28 cellular contexts compared by ENCODE assay signal in genomic region chr7:138750926-138751464, GRCh38. TPM values are rescaled to one million over a fixed set of nuclear protein-coding genes. Genes with fewer than 3 reads are reported as not detected.
DNase-seq lines count a peak whose midpoint lies in the region; ATAC-seq and TF ChIP-seq lines count a peak whose summit lies in the region.
"Had no signal": no experiment of that assay in that cellular context is flagged by ENCODE, and none has a peak within 500 bp of the region (broad histone marks: within the 10 kb centered on the region; RNA-seq: fewer than 3 reads in every experiment).

No MANE protein-coding gene starts in this region.

- no peaks in the 10 kb centered on the region for H3K36me3 ChIP-seq in KOPT-K1 (ENCODE audit: insufficient read depth, low read length)
- H3K36me3 ChIP-seq in ectodermal cell (ENCODE audit: control insufficient read depth, insufficient read depth, low read length), result no peaks in the 10 kb centered on the region
- no peaks in the 10 kb centered on the region for H3K36me3 ChIP-seq in spleen
- H3K36me3 ChIP-seq: left lung, ovary, stomach, thyroid gland had no signal

- peak overlapping the region; percentile 22 to 55 for H3K27ac Mint-ChIP-seq in natural killer cell treated with Interleukin-12 subunit alpha and Interleukin-12 subunit beta and Interleukin-15 and Interleukin-18, amount 100 ng/mL, for 72 hours
- H3K27ac Mint-ChIP-seq in natural killer cell (peak overlapping the region in 1 of 2 donors; percentile 11), type B pancreatic cell (no peak overlapping the region)

- no peaks in the 10 kb centered on the region for H3K9me3 Mint-ChIP-seq in natural killer cell treated with Interleukin-12 subunit alpha and Interleukin-12 subunit beta and Interleukin-15 and Interleukin-18, amount 100 ng/mL, for 72 hours
- H3K9me3 Mint-ChIP-seq in natural killer cell (no peaks in the 10 kb centered on the region), type B pancreatic cell (no peaks in the 10 kb centered on the region)
- H3K9me3 Mint-ChIP-seq: IgD-negative memory B cell had no signal

- peaks cover 7 to 12% of the 10 kb centered on the region in 2 donors for H3K27me3 Mint-ChIP-seq in natural killer cell treated with Interleukin-12 subunit alpha and Interleukin-12 subunit beta and Interleukin-15 and Interleukin-18, amount 100 ng/mL, for 72 hours
- peaks cover 0 to 7% of the 10 kb centered on the region in 2 donors for H3K27me3 Mint-ChIP-seq in natural killer cell (ENCODE audit: low read depth in 2 of 2)
- H3K27me3 Mint-ChIP-seq in type B pancreatic cell, result no peaks in the 10 kb centered on the region

- TF ChIP-seq CTCF in natural killer cell (IDR thresholded peaks at IDR 0.05) (no peak), type B pancreatic cell (conservative IDR thresholded peaks at IDR 0.05) (no peak), spleen (IDR thresholded peaks at IDR 0.05 in 8 of 11, conservative IDR thresholded peaks at IDR 0.05 in 3 of 11) (no peak)

- H3K4me3 Mint-ChIP-seq in natural killer cell treated with Interleukin-12 subunit alpha and Interleukin-12 subunit beta and Interleukin-15 and Interleukin-18, amount 100 ng/mL, for 72 hours, result no peak overlapping the region
- H3K4me3 Mint-ChIP-seq in natural killer cell, result no peak overlapping the region
- peak overlapping the region; percentile 43 for H3K4me3 Mint-ChIP-seq in type B pancreatic cell
- H3K4me3 Mint-ChIP-seq: IgD-negative memory B cell had no signal

- 82 to 87% methylated on average over 17 of the region's 17 CpGs for WGBS in ectodermal cell, 2 experiments
- WGBS in spleen, 5 donors, result 75 to 88% (median 81%) methylated on average over 17 of the region's 17 CpGs

- H3K4me1 Mint-ChIP-seq in natural killer cell treated with Interleukin-12 subunit alpha and Interleukin-12 subunit beta and Interleukin-15 and Interleukin-18, amount 100 ng/mL, for 72 hours (ENCODE audit: low read depth in 2 of 2), result peaks cover 14 to 45% of the 10 kb centered on the region in 2 donors
- H3K4me1 Mint-ChIP-seq in natural killer cell (peaks cover 16 to 36% of the 10 kb centered on the region in 2 donors), type B pancreatic cell (ENCODE audit: unreplicated experiment) (peaks cover 30% of the 10 kb centered on the region)

- TF ChIP-seq POLR2A in spleen (IDR thresholded peaks at IDR 0.05), result no peak

- H3K36me3 Mint-ChIP-seq in natural killer cell treated with Interleukin-12 subunit alpha and Interleukin-12 subunit beta and Interleukin-15 and Interleukin-18, amount 100 ng/mL, for 72 hours, result no peaks in the 10 kb centered on the region
- no peaks in the 10 kb centered on the region for H3K36me3 Mint-ChIP-seq in natural killer cell
- no peaks in the 10 kb centered on the region for H3K36me3 Mint-ChIP-seq in type B pancreatic cell
- H3K36me3 Mint-ChIP-seq: CD14-positive monocyte, IgD-negative memory B cell had no signal

- DNase-seq in natural killer cell treated with Interleukin-12 subunit alpha and Interleukin-12 subunit beta and Interleukin-15 and Interleukin-18, amount 100 ng/mL, for 72 hours (ENCODE audit: low spot score), result no peak
- DNase-seq in natural killer cell (no peak), type B pancreatic cell (ENCODE audit: extremely low spot score, unreplicated experiment) (no peak), HK-2 (ENCODE audit: unreplicated experiment) (no peak), spleen (no peak)
- DNase-seq: activated CD4-positive, alpha-beta T cell treated with anti-CD3 and anti-CD28 coated beads, Interleukin-2, amount 50 U/mL, for 48 hours; activated effector memory CD4-positive, alpha-beta T cell treated with Interleukin-2 at 50 U/mL for 16 hours; DMS153; dorsolateral prefrontal cortex; left lung; NCI-H1105; NCI-H187 treated with DMSO at 0.1 percent for 48 hours; NCI-H526; ovary; retina; small intestine; stimulated activated CD4-positive, alpha-beta T cell treated with anti-CD3 and anti-CD28 coated beads, Interleukin-1b, Interleukin-23, amount 100 ng/mL, for 48 hours; stomach; thyroid gland had no signal

- peaks cover 8% of the 10 kb centered on the region for H3K4me1 ChIP-seq in ectodermal cell (ENCODE audit: control insufficient read depth, insufficient read depth, low read length)
- peaks cover 4 to 16% (median 12%) of the 10 kb centered on the region in 6 donors for H3K4me1 ChIP-seq in spleen

- H3K27me3 ChIP-seq in ectodermal cell (ENCODE audit: control insufficient read depth, insufficient read depth, low read length, poor library complexity, severe bottlenecking) (no peaks in the 10 kb centered on the region), spleen (replicated peaks in 1 of 7) (peaks cover 0 to 11% (median 0%) of the 10 kb centered on the region in 7 donors)
- H3K27me3 ChIP-seq: left lung, ovary, thyroid gland had no signal

- H3K27ac ChIP-seq in KOPT-K1 (ENCODE audit: low read depth, low read length, poor library complexity, severe bottlenecking), result peak overlapping the region; percentile 94
- H3K27ac ChIP-seq in ectodermal cell (ENCODE audit: insufficient read depth, low read depth, low read length, poor library complexity, severe bottlenecking), result peak overlapping the region; percentile 68
- H3K27ac ChIP-seq in spleen, result no peak overlapping the region
- H3K27ac ChIP-seq: dorsolateral prefrontal cortex, left lung, ovary, stomach, thyroid gland, VCaP had no signal

- intact Hi-C loops in natural killer cell (cut with micrococcal nuclease) (loop anchor here (10.0 kb wide), 1 partner anchor 344 kb away; no protein-coding TSS in a partner anchor), spleen (cut with DNase I; ENCODE audit: low total_unique reads) (no loop called here)

- ATAC-seq in natural killer cell treated with Interleukin-12 subunit alpha and Interleukin-12 subunit beta and Interleukin-15 and Interleukin-18, amount 100 ng/mL, for 72 hours, result no peak
- ATAC-seq in natural killer cell (no peak), GM18511 (IDR thresholded peaks at IDR 0.05; ENCODE audit: unreplicated experiment) (no peak)

- H3K4me3 ChIP-seq in ectodermal cell (ENCODE audit: insufficient read depth, low read depth, low read length), result no peak overlapping the region
- no peak overlapping the region for H3K4me3 ChIP-seq in spleen
- H3K4me3 ChIP-seq: dorsolateral prefrontal cortex, left lung, ovary, stomach, thyroid gland had no signal

- H3K9me3 ChIP-seq in KOPT-K1 (ENCODE audit: insufficient read depth, low read length, poor library complexity, severe bottlenecking) (no peaks in the 10 kb centered on the region), ectodermal cell (ENCODE audit: control insufficient read depth, low read length) (no peaks in the 10 kb centered on the region), spleen (no peaks in the 10 kb centered on the region)
- H3K9me3 ChIP-seq: left lung, ovary, stomach, thyroid gland had no signal

RNA-seq across cellular contexts. Expression of gene TMEM213, which starts 46.8 kb away (rescaled TPM):
- not detected for total RNA-seq in natural killer cell treated with Interleukin-12 subunit alpha and Interleukin-12 subunit beta and Interleukin-15 and Interleukin-18, amount 100 ng/mL, for 72 hours
- total RNA-seq in natural killer cell, result not detected
- not detected for polyA plus RNA-seq in ectodermal cell (2013, experiment 1 of 4)
- not detected for polyA plus RNA-seq in ectodermal cell (2013, experiment 2 of 4)
- polyA plus RNA-seq in ectodermal cell (2013, experiment 3 of 4), result not detected
- polyA plus RNA-seq in ectodermal cell (2013, experiment 4 of 4), result not detected
- total RNA-seq in type B pancreatic cell (ENCODE audit: low replicate concordance), result not detected in 2 replicates
- total RNA-seq in spleen, result not detected
- polyA plus RNA-seq in spleen, result under 1 TPM in 1 of 3 donors, not detected in 2; 0.05 TPM
- total RNA-seq: dorsolateral prefrontal cortex, glomerular endothelial cell, H4, mesenteric fat pad, ovary, stomach, thyroid gland had no signal
- polyA plus RNA-seq: CD14-positive monocyte, IgD-negative memory B cell, ovary had no signal

RNA-seq across cellular contexts. Expression of gene ATP6V0A4, which starts 47.0 kb away (rescaled TPM):
- total RNA-seq in natural killer cell treated with Interleukin-12 subunit alpha and Interleukin-12 subunit beta and Interleukin-15 and Interleukin-18, amount 100 ng/mL, for 72 hours, result under 1 TPM; 0.21 to 0.98 TPM
- total RNA-seq in natural killer cell (not detected), type B pancreatic cell (ENCODE audit: low replicate concordance) (0.89 and 1.6 TPM in 2 replicates), spleen (not detected)
- not detected for polyA plus RNA-seq in ectodermal cell (2013, experiment 1 of 4)
- polyA plus RNA-seq in ectodermal cell (2013, experiment 2 of 4), result 0.11 TPM
- 0.11 TPM for polyA plus RNA-seq in ectodermal cell (2013, experiment 3 of 4)
- not detected for polyA plus RNA-seq in ectodermal cell (2013, experiment 4 of 4)
- not detected for polyA plus RNA-seq in spleen
- total RNA-seq: glomerular endothelial cell, mesenteric fat pad, ovary, stomach, thyroid gland had no signal
- polyA plus RNA-seq: CD14-positive monocyte, IgD-negative memory B cell, small intestine had no signal

RNA-seq across cellular contexts. Expression of gene SVOPL, which starts 49.8 kb away (rescaled TPM):
- not detected for total RNA-seq in natural killer cell treated with Interleukin-12 subunit alpha and Interleukin-12 subunit beta and Interleukin-15 and Interleukin-18, amount 100 ng/mL, for 72 hours
- total RNA-seq in natural killer cell, result not detected
- 0.69 TPM for polyA plus RNA-seq in ectodermal cell (2013, experiment 1 of 4)
- 0.53 TPM for polyA plus RNA-seq in ectodermal cell (2013, experiment 2 of 4)
- 1.6 TPM for polyA plus RNA-seq in ectodermal cell (2013, experiment 3 of 4)
- 0.28 TPM for polyA plus RNA-seq in ectodermal cell (2013, experiment 4 of 4)
- 0.81 TPM in 1 of 2 replicates, not detected in the other for total RNA-seq in type B pancreatic cell (ENCODE audit: low replicate concordance)
- under 1 TPM in 1 of 7 donors, not detected in 6; 0.97 TPM for total RNA-seq in spleen
- polyA plus RNA-seq in spleen, result under 1 TPM in 2 of 3 donors, not detected in 1; 0.13 to 0.17 TPM
- total RNA-seq: glomerular endothelial cell, H4, mesenteric fat pad had no signal
- polyA plus RNA-seq: CD14-positive monocyte, IgD-negative memory B cell had no signal

Comparison
In these comparisons a context has a peak if more than half of its experiments do, and no peak if none do; other contexts are left out.
1. H3K27ac ChIP-seq: peak in KOPT-K1 (single experiment) and ectodermal cell (single experiment); none in spleen (0 of 8).